In the genomic region with DNA sequence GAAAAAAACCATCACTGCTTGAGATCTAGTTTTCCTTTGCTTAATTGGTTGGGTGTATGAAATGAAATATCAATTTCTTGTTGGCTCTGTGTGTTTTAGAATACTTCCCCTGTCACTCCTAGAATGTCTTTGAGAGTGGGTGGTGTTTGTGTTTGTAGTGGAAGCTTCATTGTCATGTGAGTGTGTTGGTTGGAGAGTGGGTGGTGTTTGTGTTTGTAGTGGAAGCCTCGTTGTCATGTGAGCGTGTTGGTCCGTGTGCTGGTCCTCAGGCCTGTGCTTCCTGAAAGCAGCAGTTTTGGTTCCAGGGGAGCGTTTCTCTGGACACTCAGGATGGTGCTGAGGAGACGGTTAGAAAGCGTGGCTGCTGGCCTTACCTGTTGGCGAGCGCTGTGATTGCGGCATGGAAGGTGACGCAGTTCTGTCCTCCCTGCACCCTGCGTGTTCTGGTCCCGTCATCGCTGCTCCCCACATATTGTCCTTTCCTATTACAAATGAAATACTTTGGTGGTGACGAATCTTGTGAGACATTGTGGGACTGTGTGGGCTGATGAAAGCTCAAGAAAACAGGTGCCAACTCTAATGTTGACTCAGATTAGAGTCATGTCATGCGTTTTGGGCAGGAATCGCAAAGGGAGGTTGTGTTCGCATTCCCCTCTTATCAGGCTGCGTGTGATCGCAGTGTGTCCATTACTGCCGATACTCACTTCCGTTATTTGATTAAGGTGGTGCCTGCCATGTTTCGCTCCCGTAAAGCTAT, we compare ENCODE assay signal across 8 cellular contexts. TPM values are rescaled to one million over a fixed set of nuclear protein-coding genes. Genes with fewer than 3 reads are reported as not detected.
DNase-seq lines count a peak whose midpoint lies in the region; ATAC-seq and TF ChIP-seq lines count a peak whose summit lies in the region.

No MANE protein-coding gene starts in this region.

- TF ChIP-seq CTCF in right atrium auricular region (IDR thresholded peaks at IDR 0.05), result no peak
- no peak for TF ChIP-seq CTCF in GM20000 (IDR thresholded peaks at IDR 0.05; ENCODE audit: extremely low read depth, missing control alignments)

- H3K36me3 ChIP-seq in right atrium auricular region, result peaks cover 22% of the 10 kb centered on the region

- H3K27me3 Mint-ChIP-seq in activated T-cell treated with anti-CD3 and anti-CD28 coated beads, Interleukin-2, amount 50 U/mL, for 72 hours (ENCODE audit: low read depth), result no peaks in the 10 kb centered on the region

- H3K27ac Mint-ChIP-seq in activated T-cell treated with anti-CD3 and anti-CD28 coated beads, Interleukin-2, amount 50 U/mL, for 72 hours, result peak overlapping the region; percentile 27

- peak overlapping the region; percentile 52 to 69 for H3K4me3 Mint-ChIP-seq in activated T-cell treated with anti-CD3 and anti-CD28 coated beads, Interleukin-2, amount 50 U/mL, for 72 hours

- H3K27me3 ChIP-seq in right atrium auricular region, result no peaks in the 10 kb centered on the region

- peaks cover 38% of the 10 kb centered on the region for H3K4me1 Mint-ChIP-seq in activated T-cell treated with anti-CD3 and anti-CD28 coated beads, Interleukin-2, amount 50 U/mL, for 72 hours (ENCODE audit: low read depth)

- H3K9me3 Mint-ChIP-seq in activated T-cell treated with anti-CD3 and anti-CD28 coated beads, Interleukin-2, amount 50 U/mL, for 72 hours, result no peaks in the 10 kb centered on the region

- peaks cover 0 to 38% of the 10 kb centered on the region in 2 donors for H3K4me1 ChIP-seq in right atrium auricular region

- DNase-seq in HT-29 (ENCODE audit: low spot score) (peak; percentile 83), right atrium auricular region (ENCODE audit: low spot score) (peak; percentile 81), NCI-H2029 (lab: John Stamatoyannopoulos, UW) (no peak), SK-N-DZ (ENCODE audit: low spot score) (no peak), GM20000 (ENCODE audit: low spot score) (no peak)
- DNase-seq in activated T-cell treated with anti-CD3 and anti-CD28 coated beads, Interleukin-2, amount 50 U/mL, for 72 hours, result peak; percentile 78 to 82
- DNase-seq in stimulated activated CD4-positive, alpha-beta T cell treated with anti-CD3 and anti-CD28 coated beads, TNF-alpha, amount 100 ng/mL, for 48 hours (ENCODE audit: low read depth in 3 of 3), result peak; percentile 48 to 66 (median 53)

- no peak overlapping the region for H3K4me3 ChIP-seq in right atrium auricular region

- no peaks in the 10 kb centered on the region for H3K9me3 ChIP-seq in right atrium auricular region

- H3K36me3 Mint-ChIP-seq in activated T-cell treated with anti-CD3 and anti-CD28 coated beads, Interleukin-2, amount 50 U/mL, for 72 hours (ENCODE audit: insufficient read depth in 2 of 2), result peaks cover 10 to 38% of the 10 kb centered on the region in 2 donors

- ATAC-seq in activated T-cell treated with anti-CD3 and anti-CD28 coated beads, Interleukin-2, amount 50 U/mL, for 72 hours (replicated peaks in 1 of 2), result peak; percentile 94 to 95
- ATAC-seq in GM19324 (IDR thresholded peaks at IDR 0.05; ENCODE audit: low FRiP score, unreplicated experiment), result no peak

- peak overlapping the region; percentile 72 to 85 for H3K27ac ChIP-seq in right atrium auricular region

RNA-seq across cellular contexts. Expression of gene ASB1, which starts 12.5 kb away (rescaled TPM):
- total RNA-seq in HT-29 (2014; rRNA removed; shearing (Covaris generic)), result 31.1 and 43.3 TPM in 2 replicates
- total RNA-seq in activated T-cell treated with anti-CD3 and anti-CD28 coated beads, Interleukin-2, amount 50 U/mL, for 72 hours, result 10 to 100 TPM; 49.2 to 52.3 TPM
- total RNA-seq in right atrium auricular region, result 10 to 100 TPM; 32.3 to 43.6 TPM
- 18.3 and 18.4 TPM in 2 replicates for polyA plus RNA-seq in SK-N-DZ (2014; cell fraction: cytosol; rRNA removed)
- polyA plus RNA-seq in SK-N-DZ (2014; cell fraction: nucleus; rRNA removed), result 15.4 and 30.0 TPM in 2 replicates

Comparison
In these comparisons a context has a peak if more than half of its experiments do, and no peak if none do; other contexts are left out.
1. DNase-seq: peak in HT-29 (single experiment), activated T-cell treated with anti-CD3 and anti-CD28 coated beads, Interleukin-2, amount 50 U/mL, for 72 hours (2 of 2), right atrium auricular region (single experiment) and stimulated activated CD4-positive, alpha-beta T cell treated with anti-CD3 and anti-CD28 coated beads, TNF-alpha, amount 100 ng/mL, for 48 hours (3 of 3); none in NCI-H2029 (single experiment), SK-N-DZ (single experiment) and GM20000 (single experiment).